2 cellular contexts compared by ENCODE assay signal in the genomic region with DNA sequence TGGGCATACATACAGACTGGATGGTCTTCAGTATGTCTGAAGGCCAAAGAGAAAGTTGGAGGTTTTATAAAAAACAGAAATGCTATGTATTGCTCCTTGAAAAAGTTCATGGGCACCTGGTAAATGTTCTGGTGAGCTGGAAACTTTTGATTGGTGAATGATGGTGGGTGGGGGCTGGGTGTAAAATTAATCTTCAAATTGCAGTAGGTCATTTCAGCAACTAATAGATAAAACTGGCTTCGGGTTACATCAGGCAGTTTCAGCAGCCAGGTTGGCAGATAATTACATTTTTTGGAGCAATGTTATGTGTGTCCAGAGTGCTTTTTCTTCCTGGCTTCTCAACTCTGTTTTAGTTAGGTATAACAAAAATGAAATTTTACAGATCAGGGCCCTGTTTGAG.
A peak's percentile ranks its signal among the peaks of the same experiment; 100 is the strongest.
TF ChIP-seq lines count a peak whose summit lies in the region.

No MANE protein-coding gene starts in this region.

TF ChIP-seq in liver, 16 proteins besides CTCF, POLR2A, EP300 and RAD21:
- TF ChIP-seq HNF4A (conservative IDR thresholded peaks at IDR 0.05) (peak in 1 of 2 donors; percentile 50), JUND (IDR thresholded peaks at IDR 0.05) (peak in 1 of 2 donors; percentile 20), FOXA1 (IDR thresholded peaks at IDR 0.05) (no peak), SP1 (IDR thresholded peaks at IDR 0.05) (peak; percentile 18), EGR1 (IDR thresholded peaks at IDR 0.05; ENCODE audit: low read depth in 2 of 2) (no peak), RXRA (IDR thresholded peaks at IDR 0.05) (peak; percentile 38 to 72), YY1 (IDR thresholded peaks at IDR 0.05) (peak; percentile 21), FOXA2 (IDR thresholded peaks at IDR 0.05) (no peak)
- TF ChIP-seq, protein P1, sequence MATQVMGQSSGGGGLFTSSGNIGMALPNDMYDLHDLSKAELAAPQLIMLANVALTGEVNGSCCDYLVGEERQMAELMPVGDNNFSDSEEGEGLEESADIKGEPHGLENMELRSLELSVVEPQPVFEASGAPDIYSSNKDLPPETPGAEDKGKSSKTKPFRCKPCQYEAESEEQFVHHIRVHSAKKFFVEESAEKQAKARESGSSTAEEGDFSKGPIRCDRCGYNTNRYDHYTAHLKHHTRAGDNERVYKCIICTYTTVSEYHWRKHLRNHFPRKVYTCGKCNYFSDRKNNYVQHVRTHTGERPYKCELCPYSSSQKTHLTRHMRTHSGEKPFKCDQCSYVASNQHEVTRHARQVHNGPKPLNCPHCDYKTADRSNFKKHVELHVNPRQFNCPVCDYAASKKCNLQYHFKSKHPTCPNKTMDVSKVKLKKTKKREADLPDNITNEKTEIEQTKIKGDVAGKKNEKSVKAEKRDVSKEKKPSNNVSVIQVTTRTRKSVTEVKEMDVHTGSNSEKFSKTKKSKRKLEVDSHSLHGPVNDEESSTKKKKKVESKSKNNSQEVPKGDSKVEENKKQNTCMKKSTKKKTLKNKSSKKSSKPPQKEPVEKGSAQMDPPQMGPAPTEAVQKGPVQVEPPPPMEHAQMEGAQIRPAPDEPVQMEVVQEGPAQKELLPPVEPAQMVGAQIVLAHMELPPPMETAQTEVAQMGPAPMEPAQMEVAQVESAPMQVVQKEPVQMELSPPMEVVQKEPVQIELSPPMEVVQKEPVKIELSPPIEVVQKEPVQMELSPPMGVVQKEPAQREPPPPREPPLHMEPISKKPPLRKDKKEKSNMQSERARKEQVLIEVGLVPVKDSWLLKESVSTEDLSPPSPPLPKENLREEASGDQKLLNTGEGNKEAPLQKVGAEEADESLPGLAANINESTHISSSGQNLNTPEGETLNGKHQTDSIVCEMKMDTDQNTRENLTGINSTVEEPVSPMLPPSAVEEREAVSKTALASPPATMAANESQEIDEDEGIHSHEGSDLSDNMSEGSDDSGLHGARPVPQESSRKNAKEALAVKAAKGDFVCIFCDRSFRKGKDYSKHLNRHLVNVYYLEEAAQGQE (IDR thresholded peaks at IDR 0.05), result peak; percentile 31

TF ChIP-seq in HepG2, 621 proteins besides CTCF, POLR2A, EP300 and RAD21:
- TF ChIP-seq IKZF4 (CRISPR knock-in tag; IDR thresholded peaks at IDR 0.05; ENCODE audit: borderline replicate concordance, low read depth, not compliant biosample characterization), result no peak
- TF ChIP-seq HMG20A (CRISPR knock-in tag; IDR thresholded peaks at IDR 0.05; ENCODE audit: borderline replicate concordance), result no peak
- TF ChIP-seq, protein P2, sequence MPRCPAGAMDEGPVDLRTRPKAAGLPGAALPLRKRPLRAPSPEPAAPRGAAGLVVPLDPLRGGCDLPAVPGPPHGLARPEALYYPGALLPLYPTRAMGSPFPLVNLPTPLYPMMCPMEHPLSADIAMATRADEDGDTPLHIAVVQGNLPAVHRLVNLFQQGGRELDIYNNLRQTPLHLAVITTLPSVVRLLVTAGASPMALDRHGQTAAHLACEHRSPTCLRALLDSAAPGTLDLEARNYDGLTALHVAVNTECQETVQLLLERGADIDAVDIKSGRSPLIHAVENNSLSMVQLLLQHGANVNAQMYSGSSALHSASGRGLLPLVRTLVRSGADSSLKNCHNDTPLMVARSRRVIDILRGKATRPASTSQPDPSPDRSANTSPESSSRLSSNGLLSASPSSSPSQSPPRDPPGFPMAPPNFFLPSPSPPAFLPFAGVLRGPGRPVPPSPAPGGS (CRISPR knock-in tag; IDR thresholded peaks at IDR 0.05), result no peak
- no peak for TF ChIP-seq NFKBIZ (CRISPR knock-in tag; IDR thresholded peaks at IDR 0.05)
- no peak for TF ChIP-seq ZNF652 (CRISPR knock-in tag; IDR thresholded peaks at IDR 0.05; ENCODE audit: borderline replicate concordance, low read depth)
- no peak for TF ChIP-seq ARNT2 (CRISPR knock-in tag; IDR thresholded peaks at IDR 0.05; ENCODE audit: low read depth)
- TF ChIP-seq ZNF331 (CRISPR knock-in tag; IDR thresholded peaks at IDR 0.05), result no peak
- TF ChIP-seq ZNF747 (CRISPR knock-in tag; IDR thresholded peaks at IDR 0.05; ENCODE audit: borderline replicate concordance), result no peak
- TF ChIP-seq, protein P3, sequence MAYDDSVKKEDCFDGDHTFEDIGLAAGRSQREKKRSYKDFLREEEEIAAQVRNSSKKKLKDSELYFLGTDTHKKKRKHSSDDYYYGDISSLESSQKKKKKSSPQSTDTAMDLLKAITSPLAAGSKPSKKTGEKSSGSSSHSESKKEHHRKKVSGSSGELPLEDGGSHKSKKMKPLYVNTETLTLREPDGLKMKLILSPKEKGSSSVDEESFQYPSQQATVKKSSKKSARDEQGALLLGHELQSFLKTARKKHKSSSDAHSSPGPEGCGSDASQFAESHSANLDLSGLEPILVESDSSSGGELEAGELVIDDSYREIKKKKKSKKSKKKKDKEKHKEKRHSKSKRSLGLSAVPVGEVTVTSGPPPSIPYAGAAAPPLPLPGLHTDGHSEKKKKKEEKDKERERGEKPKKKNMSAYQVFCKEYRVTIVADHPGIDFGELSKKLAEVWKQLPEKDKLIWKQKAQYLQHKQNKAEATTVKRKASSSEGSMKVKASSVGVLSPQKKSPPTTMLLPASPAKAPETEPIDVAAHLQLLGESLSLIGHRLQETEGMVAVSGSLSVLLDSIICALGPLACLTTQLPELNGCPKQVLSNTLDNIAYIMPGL (CRISPR knock-in tag; IDR thresholded peaks at IDR 0.05; ENCODE audit: borderline replicate concordance in 1 of 2, low read depth in 1 of 2), result no peak
- no peak for TF ChIP-seq RORA (CRISPR knock-in tag; IDR thresholded peaks at IDR 0.05)
- no peak for TF ChIP-seq ETV6 (CRISPR knock-in tag; conservative IDR thresholded peaks at IDR 0.05)
- TF ChIP-seq JARID2 (CRISPR knock-in tag; IDR thresholded peaks at IDR 0.05; ENCODE audit: insufficient replicate concordance), result no peak
- no peak for TF ChIP-seq ZBTB34 (CRISPR knock-in tag; IDR thresholded peaks at IDR 0.05)
- no peak for TF ChIP-seq ZFP90 (CRISPR knock-in tag; IDR thresholded peaks at IDR 0.05; ENCODE audit: borderline replicate concordance)
